16 cellular contexts compared by ENCODE assay signal in genomic region chr3:48621461-48621869, GRCh38. TPM values are rescaled to one million over a fixed set of nuclear protein-coding genes. Genes with fewer than 3 reads are reported as not detected.
"Had no signal": no experiment of that assay in that cellular context is flagged by ENCODE, and none has a peak within 500 bp of the region (broad histone marks: within the 10 kb centered on the region; RNA-seq: fewer than 3 reads in every experiment).

TSS of gene TMEM89 (minus strand) at chr3:48621769. CDS start at chr3:48621756, 13 bp downstream.

- H3K27me3 ChIP-seq: colonic mucosa, esophagus muscularis mucosa, gastroesophageal sphincter, heart right ventricle, left lung, pancreas, tibial nerve, vagina had no signal

- H3K27ac ChIP-seq: esophagus muscularis mucosa, gastroesophageal sphincter, heart right ventricle, pancreas, tibial nerve, vagina had no signal

- H3K4me1 ChIP-seq: esophagus muscularis mucosa, gastroesophageal sphincter, heart right ventricle, pancreas, tibial nerve, vagina had no signal

- FAIRE-seq: pancreas had no signal

- ATAC-seq: activated CD4-positive, alpha-beta T cell treated with anti-CD3 and anti-CD28 coated beads for 36 hours; gastroesophageal sphincter; left lung; pancreas; WTC11 had no signal

- DNase-seq: activated CD4-positive, alpha-beta memory T cell treated with anti-CD3 and anti-CD28 coated beads for 36 hours; activated CD4-positive, alpha-beta T cell treated with anti-CD3 and anti-CD28 coated beads for 36 hours; central memory CD4-positive, alpha-beta T cell; colonic mucosa; heart right ventricle; midbrain; stimulated activated naive CD4-positive, alpha-beta T cell had no signal

- H3K4me3 ChIP-seq: colonic mucosa, esophagus muscularis mucosa, gastroesophageal sphincter, heart right ventricle, left lung, pancreas, tibial nerve, vagina had no signal

- H3K36me3 ChIP-seq: colonic mucosa had no signal

- H3K9me3 ChIP-seq: pancreas had no signal

RNA-seq across cellular contexts. Expression of gene TMEM89, which starts in this region (rescaled TPM):
- total RNA-seq: esophagus muscularis mucosa, gastroesophageal sphincter, heart right ventricle, kidney epithelial cell, left lung, lung microvascular endothelial cell, pancreas, tibial nerve, vagina had no signal
- polyA plus RNA-seq: heart right ventricle, pancreas had no signal
